Comparison of ENCODE assay signal across 15 cellular contexts in the genomic region with DNA sequence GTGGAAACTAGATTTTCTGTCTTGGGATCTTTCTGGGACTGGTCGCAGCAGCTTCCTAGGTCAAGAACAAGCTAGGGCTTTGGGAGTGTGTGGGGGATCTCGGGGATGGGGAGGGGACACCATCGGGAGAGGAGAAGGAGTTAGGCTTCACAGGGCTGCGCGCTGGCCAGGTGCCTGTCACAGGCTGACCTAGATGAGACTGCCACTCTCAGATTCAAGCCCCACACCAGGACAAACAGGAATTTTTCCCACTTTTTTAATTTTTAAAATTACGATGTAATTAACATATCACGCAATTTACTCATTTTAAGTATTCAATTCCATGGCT.
DNase-seq lines count a peak whose midpoint lies in the region; ATAC-seq and TF ChIP-seq lines count a peak whose summit lies in the region.
"Had no signal": no experiment of that assay in that cellular context is flagged by ENCODE, and none has a peak within 500 bp of the region (broad histone marks: within the 10 kb centered on the region; RNA-seq: fewer than 3 reads in every experiment).

No MANE protein-coding gene starts in this region.

- H3K9ac ChIP-seq in BLaER1, result no peak overlapping the region
- H3K9ac ChIP-seq in neuronal stem cell (ENCODE audit: low read depth, low read length, poor library complexity), result no peak overlapping the region
- H3K9ac ChIP-seq: GM23248 had no signal

- H3K27ac Mint-ChIP-seq in brain (peak overlapping the region; percentile 19 to 89 (median 77)), nephron progenitor cell (no peak overlapping the region)
- H3K27ac Mint-ChIP-seq: CD4-positive, alpha-beta T cell had no signal

- no peak overlapping the region for H3K14ac ChIP-seq in neuronal stem cell (ENCODE audit: low read length)

- no peaks in the 10 kb centered on the region for H3K79me1 ChIP-seq in neuronal stem cell (ENCODE audit: low read depth, low read length)

- no peak for ATAC-seq in HG03135 (IDR thresholded peaks at IDR 0.05; ENCODE audit: unreplicated experiment)

- DNase-seq in LNCaP clone FGC (ENCODE audit: low read depth), result no peak
- no peak for DNase-seq in nephron progenitor cell
- DNase-seq in DMS79 treated with DMSO at 0.1 percent for 48 hours (lab: John Stamatoyannopoulos, UW), result no peak
- no peak for DNase-seq in ureter (ENCODE audit: low spot score)
- no peak for DNase-seq in neuronal stem cell (ENCODE audit: low spot score)
- DNase-seq: 8988T; AML-193; C1 segment of cervical spinal cord; CD4-positive, alpha-beta T cell; DMS79; EL; GM23248 had no signal

- H3K27ac ChIP-seq in BLaER1 (no peak overlapping the region), neuronal stem cell (replicated peaks; ENCODE audit: low read length) (no peak overlapping the region)
- H3K27ac ChIP-seq: GM23248 had no signal

- no peak overlapping the region for H4K91ac ChIP-seq in neuronal stem cell (ENCODE audit: low read depth, low read length, poor library complexity)

- no peak overlapping the region for H2AFZ ChIP-seq in neuronal stem cell (ENCODE audit: low read length)
- H2AFZ ChIP-seq: GM23248 had no signal

- H3K4me2 ChIP-seq in BLaER1 (peak overlapping the region; percentile 83), neuronal stem cell (ENCODE audit: insufficient read depth, low read length, poor library complexity, severe bottlenecking) (no peak overlapping the region)

- no peaks in the 10 kb centered on the region for H3K27me3 ChIP-seq in BLaER1
- peaks cover 0 to 71% (median 5%) of the 10 kb centered on the region in 3 experiments for H3K27me3 ChIP-seq in neuronal stem cell (ENCODE audit: control insufficient read depth in 3 of 3, insufficient read depth in 3 of 3, low read depth in 1 of 3, low read length in 3 of 3)

- H3K9me3 Mint-ChIP-seq in brain (no peaks in the 10 kb centered on the region), nephron progenitor cell (no peaks in the 10 kb centered on the region)
- H3K9me3 Mint-ChIP-seq: CD4-positive, alpha-beta T cell had no signal

- H3K4me3 ChIP-seq in BLaER1 (no peak overlapping the region), LNCaP clone FGC (ENCODE audit: low read depth, low read length) (peak overlapping the region; percentile 22; the same call in 1 of the 2 replicates), neuronal stem cell (ENCODE audit: low read length in 2 of 2) (no peak overlapping the region)
- H3K4me3 ChIP-seq: GM23248 had no signal

- H2BK5ac ChIP-seq in neuronal stem cell (ENCODE audit: low read length), result no peak overlapping the region

- no peaks in the 10 kb centered on the region for H3K36me3 ChIP-seq in BLaER1
- no peaks in the 10 kb centered on the region for H3K36me3 ChIP-seq in neuronal stem cell (replicated peaks in 1 of 2; ENCODE audit: control insufficient read depth in 2 of 2, insufficient read depth in 2 of 2, low read length in 2 of 2)

- H3K27me3 Mint-ChIP-seq in brain (peaks cover 3% of the 10 kb centered on the region), nephron progenitor cell (ENCODE audit: low read depth, poor library complexity) (peaks cover 8% of the 10 kb centered on the region)

- H3K4me3 Mint-ChIP-seq in brain (peak overlapping the region in 2 of 5 experiments; percentile 12 to 22), nephron progenitor cell (peak overlapping the region; percentile 23)
- H3K4me3 Mint-ChIP-seq: CD4-positive, alpha-beta T cell had no signal

- H2AK5ac ChIP-seq in neuronal stem cell (ENCODE audit: low read depth, low read length), result no peak overlapping the region

- no peak overlapping the region for H3K4ac ChIP-seq in neuronal stem cell (ENCODE audit: low read length)

- H3K9me3 ChIP-seq in BLaER1 (no peaks in the 10 kb centered on the region), neuronal stem cell (replicated peaks in 1 of 2; ENCODE audit: control insufficient read depth in 2 of 2, insufficient read depth in 1 of 2, low read depth in 1 of 2, low read length in 2 of 2) (no peaks in the 10 kb centered on the region)

- H2BK12ac ChIP-seq in neuronal stem cell (ENCODE audit: low read length), result no peak overlapping the region

- H3K36me3 Mint-ChIP-seq in brain (no peaks in the 10 kb centered on the region), nephron progenitor cell (ENCODE audit: low read depth) (no peaks in the 10 kb centered on the region)

- H2BK15ac ChIP-seq in neuronal stem cell (ENCODE audit: low read length), result no peak overlapping the region

- no peak overlapping the region for H3K18ac ChIP-seq in neuronal stem cell (ENCODE audit: low read length)

- H4K20me1 ChIP-seq in BLaER1, result peaks cover 4% of the 10 kb centered on the region; the same call in 1 of the 2 replicates

- peaks cover 83% of the 10 kb centered on the region for H3K4me1 ChIP-seq in BLaER1
- peaks cover 0 to 12% of the 10 kb centered on the region in 2 donors for H3K4me1 ChIP-seq in neuronal stem cell (ENCODE audit: control insufficient read depth in 2 of 2, insufficient read depth in 1 of 2, low read depth in 1 of 2, low read length in 2 of 2)

- WGBS in neuronal stem cell (ENCODE audit: extremely low coverage in 2 of 2, insufficient read length in 2 of 2, insufficient replicate concordance in 1 of 2), 2 donors, result 100% methylated on average over 2 of the region's 7 CpGs; no CpG with 5 or more reads in 1 of the 2 donors

- H3K4me1 Mint-ChIP-seq in brain (peaks cover 67% of the 10 kb centered on the region), nephron progenitor cell (peaks cover 58% of the 10 kb centered on the region)

- TF ChIP-seq CTCF in LNCaP clone FGC (IDR thresholded peaks at IDR 0.05; ENCODE audit: control insufficient read depth, extremely low read depth, insufficient read depth) (no peak), brain (conservative IDR thresholded peaks at IDR 0.05) (no peak), nephron progenitor cell (IDR thresholded peaks at IDR 0.05) (no peak)

- H4K8ac ChIP-seq in neuronal stem cell (ENCODE audit: low read depth, low read length), result no peak overlapping the region

- no peak overlapping the region for H3K23ac ChIP-seq in neuronal stem cell (ENCODE audit: low read depth, low read length, poor library complexity)

- no peak overlapping the region for H2BK120ac ChIP-seq in neuronal stem cell (ENCODE audit: low read depth, low read length)
